21 cellular contexts compared by ENCODE assay signal in the genomic region with DNA sequence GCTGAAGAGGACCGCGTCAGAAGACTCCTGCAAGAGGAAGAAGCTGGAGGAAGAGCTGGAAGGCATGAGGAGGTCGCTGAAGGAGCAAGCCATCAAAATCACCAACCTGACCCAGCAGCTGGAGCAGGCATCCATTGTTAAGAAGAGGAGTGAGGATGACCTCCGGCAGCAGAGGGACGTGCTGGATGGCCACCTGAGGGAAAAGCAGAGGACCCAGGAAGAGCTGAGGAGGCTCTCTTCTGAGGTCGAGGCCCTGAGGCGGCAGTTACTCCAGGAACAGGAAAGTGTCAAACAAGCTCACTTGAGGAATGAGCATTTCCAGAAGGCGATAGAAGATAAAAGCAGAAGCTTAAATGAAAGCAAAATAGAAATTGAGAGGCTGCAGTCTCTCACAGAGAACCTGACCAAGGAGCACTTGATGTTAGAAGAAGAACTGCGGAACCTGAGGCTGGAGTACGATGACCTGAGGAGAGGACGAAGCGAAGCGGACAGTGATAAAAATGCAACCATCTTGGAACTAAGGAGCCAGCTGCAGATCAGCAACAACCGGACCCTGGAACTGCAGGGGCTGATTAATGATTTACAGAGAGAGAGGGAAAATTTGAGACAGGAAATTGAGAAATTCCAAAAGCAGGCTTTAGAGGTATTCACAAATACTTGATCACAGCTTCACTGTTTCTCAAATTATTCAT. TPM values are rescaled to one million over a fixed set of nuclear protein-coding genes. Genes with fewer than 3 reads are reported as not detected.
"Had no signal": no experiment of that assay in that cellular context is flagged by ENCODE, and none has a peak within 500 bp of the region (broad histone marks: within the 10 kb centered on the region; RNA-seq: fewer than 3 reads in every experiment).

No MANE protein-coding gene starts in this region.

- DNase-seq: activated CD4-positive, alpha-beta T cell treated with anti-CD3 and anti-CD28 coated beads, Interleukin-2, amount 50 U/mL, for 1 hour; activated CD8-positive, alpha-beta memory T cell treated with anti-CD3 and anti-CD28 coated beads for 24 hours; activated naive CD4-positive, alpha-beta T cell treated with Interleukin-2 at 50 U/mL for 16 hours; anterior cingulate cortex; brain microvascular endothelial cell; cortex of kidney; effector CD4-positive, alpha-beta T cell; heart left ventricle; left lung; naive thymus-derived CD8-positive, alpha-beta T cell; small intestine; stimulated activated CD4-positive, alpha-beta T cell treated with anti-CD3 and anti-CD28 coated beads, Interleukin-4, amount 100 ng/mL, for 24 hours; stimulated activated naive CD4-positive, alpha-beta T cell; substantia nigra; uterus had no signal

- FAIRE-seq: endothelial cell of umbilical vein, frontal cortex, small intestine had no signal

- H3K27ac ChIP-seq: brain microvascular endothelial cell, heart left ventricle, left lung, neutrophil, right atrium auricular region, tibial nerve, uterus had no signal

- H3K27me3 ChIP-seq: brain microvascular endothelial cell, left lung, right atrium auricular region, uterus had no signal

- H3K36me3 ChIP-seq: neutrophil, tibial nerve, uterus had no signal

- H3K9me3 ChIP-seq: heart left ventricle, left lung, neutrophil, right atrium auricular region, tibial nerve, uterus had no signal

- H3K4me3 ChIP-seq: heart left ventricle, left lung, right atrium auricular region, tibial nerve, uterus had no signal

- ATAC-seq: activated T-helper 17 cell treated with anti-CD3 and anti-CD28 coated beads, Interleukin-2, amount 50 U/mL, for 72 hours; heart left ventricle; left lung; naive thymus-derived CD8-positive, alpha-beta T cell had no signal

- H3K4me1 ChIP-seq: heart left ventricle, left lung, right atrium auricular region, tibial nerve, uterus had no signal

RNA-seq across cellular contexts. Expression of a gene that starts 39.6 kb away (rescaled TPM):
- polyA plus RNA-seq: naive thymus-derived CD8-positive, alpha-beta T cell had no signal
